ENCODE assay signal across 11 cellular contexts in genomic region chr2:50347355-50348044, GRCh38.
A peak's percentile ranks its signal among the peaks of the same experiment; 100 is the strongest.
DNase-seq lines count a peak whose midpoint lies in the region; ATAC-seq and TF ChIP-seq lines count a peak whose summit lies in the region.
"Had no signal": no experiment of that assay in that cellular context is flagged by ENCODE, and none has a peak within 500 bp of the region (broad histone marks: within the 10 kb centered on the region; RNA-seq: fewer than 3 reads in every experiment).

No MANE protein-coding gene starts in this region.

- H3K4me1 Mint-ChIP-seq in mesothelial cell of epicardium = peaks cover 30% of the 10 kb centered on the region

- H3K36me3 Mint-ChIP-seq in mesothelial cell of epicardium = no peaks in the 10 kb centered on the region

- H3K27me3 Mint-ChIP-seq in mesothelial cell of epicardium (ENCODE audit: low read depth) = peaks cover 76% of the 10 kb centered on the region

- POLR2A ChIA-PET in HEK293T (lab: Yijun Ruan, JAX) = no interaction called here

- peak overlapping the region; percentile 85 for H3K27ac Mint-ChIP-seq in mesothelial cell of epicardium

- CTCF ChIA-PET in HEK293T (lab: Yijun Ruan, JAX) = interaction anchor here (0.9 kb wide), 1 partner anchor 144 kb away, joined by 3 read pairs; no protein-coding TSS in a partner anchor

- peak overlapping the region; percentile 29 for H3K27ac ChIP-seq in cingulate gyrus (ENCODE audit: low read depth, low read length)
- H3K27ac ChIP-seq: BLaER1 had no signal

- TF ChIP-seq CTCF in mesothelial cell of epicardium (IDR thresholded peaks at IDR 0.05; ENCODE audit: unreplicated experiment) = no peak

- DNase-seq in D341Med (ENCODE audit: low spot score) (peak; percentile 74), NCI-H146 treated with DMSO at 0.1 percent for 48 hours (lab: John Stamatoyannopoulos, UW; ENCODE audit: unreplicated experiment) (peak; percentile 62), mesothelial cell of epicardium (ENCODE audit: low spot score in 2 of 2, unreplicated experiment in 2 of 2) (peak; percentile 29 to 58), HEK293T (ENCODE audit: extremely low spot score) (no peak)
- DNase-seq in stimulated activated CD8-positive, alpha-beta memory T cell treated with anti-CD3 and anti-CD28 coated beads, Interleukin-4, amount 100 ng/mL, for 48 hours = no peak
- DNase-seq: foreskin fibroblast, NCI-H446 treated with DMSO at 0.1 percent for 48 hours had no signal

- ATAC-seq in GM21576 (IDR thresholded peaks at IDR 0.05; ENCODE audit: unreplicated experiment) = no peak
- no peak for ATAC-seq in HG02610 (IDR thresholded peaks at IDR 0.05; ENCODE audit: unreplicated experiment)

- H3K4me3 Mint-ChIP-seq in mesothelial cell of epicardium = peak overlapping the region; percentile 84

- no peaks in the 10 kb centered on the region for H3K9me3 Mint-ChIP-seq in mesothelial cell of epicardium

TF ChIP-seq in HEK293T, 16 proteins besides CTCF, POLR2A, EP300 and RAD21:
- TF ChIP-seq BHLHE40 (IDR thresholded peaks at IDR 0.05; ENCODE audit: borderline replicate concordance) = no peak
- TF ChIP-seq FOXM1 (IDR thresholded peaks at IDR 0.05; ENCODE audit: borderline replicate concordance) = no peak
- no peak for TF ChIP-seq NFRKB (IDR thresholded peaks at IDR 0.05)
- no peak for TF ChIP-seq SUZ12 (IDR thresholded peaks at IDR 0.05)

Comparison
In these comparisons a context has a peak if more than half of its experiments do, and no peak if none do; other contexts are left out.
1. DNase-seq: peak in D341Med (single experiment), NCI-H146 treated with DMSO at 0.1 percent for 48 hours (single experiment) and mesothelial cell of epicardium (2 of 2); none in HEK293T (single experiment) and stimulated activated CD8-positive, alpha-beta memory T cell treated with anti-CD3 and anti-CD28 coated beads, Interleukin-4, amount 100 ng/mL, for 48 hours (single experiment).